ENCODE assay signal across 8 cellular contexts in genomic region chr12:101407054-101407437, GRCh38. TPM values are rescaled to one million over a fixed set of nuclear protein-coding genes. Genes with fewer than 3 reads are reported as not detected.
DNase-seq lines count a peak whose midpoint lies in the region; ATAC-seq and TF ChIP-seq lines count a peak whose summit lies in the region.

No MANE protein-coding gene starts in this region.

- peaks cover 25 to 32% of the 10 kb centered on the region in 2 donors for H3K4me1 Mint-ChIP-seq in natural killer cell

- peak overlapping the region; percentile 93 to 95 for H3K27ac Mint-ChIP-seq in natural killer cell

- no peaks in the 10 kb centered on the region for H3K9me3 ChIP-seq in SJCRH30 (replicated peaks)
- no peaks in the 10 kb centered on the region for H3K9me3 ChIP-seq in effector memory CD4-positive, alpha-beta T cell (ENCODE audit: control insufficient read depth, low read length)

- peak; percentile 12 for DNase-seq in activated effector memory CD4-positive, alpha-beta T cell treated with Interleukin-2 at 50 U/mL for 16 hours
- DNase-seq in activated effector memory CD4-positive, alpha-beta T cell treated with anti-CD3 and anti-CD28 coated beads, Interleukin-2, amount 50 U/mL, for 16 hours, result no peak
- DNase-seq in SJCRH30 (no peak), natural killer cell (no peak), Ammon's horn (ENCODE audit: low spot score) (no peak), H4 (ENCODE audit: low spot score) (no peak)
- DNase-seq in effector memory CD4-positive, alpha-beta T cell, result peak in 1 of 3 donors; percentile 1

- peaks cover 0 to under 1% of the 10 kb centered on the region in 2 donors for H3K27me3 Mint-ChIP-seq in natural killer cell (ENCODE audit: low read depth in 2 of 2)

- TF ChIP-seq CTCF in natural killer cell (IDR thresholded peaks at IDR 0.05), result no peak

- H3K27ac ChIP-seq in SJCRH30, result peak overlapping the region; percentile 97; the same call in 1 of the 2 replicates
- peak overlapping the region; percentile 73 for H3K27ac ChIP-seq in effector memory CD4-positive, alpha-beta T cell (ENCODE audit: insufficient read depth, low read length, poor library complexity, severe bottlenecking)

- H3K9me3 Mint-ChIP-seq in natural killer cell, result no peaks in the 10 kb centered on the region

- no peaks in the 10 kb centered on the region for H3K4me1 ChIP-seq in SJCRH30
- peaks cover 7% of the 10 kb centered on the region for H3K4me1 ChIP-seq in effector memory CD4-positive, alpha-beta T cell (ENCODE audit: control insufficient read depth, insufficient read depth, low read length, poor library complexity, severe bottlenecking)

- no peaks in the 10 kb centered on the region for H3K36me3 Mint-ChIP-seq in natural killer cell

- peak overlapping the region; percentile 82 for H3K4me3 ChIP-seq in SJCRH30
- peak overlapping the region; percentile 81 for H3K4me3 ChIP-seq in effector memory CD4-positive, alpha-beta T cell (ENCODE audit: insufficient read depth, low read depth, low read length, poor library complexity, severe bottlenecking)

- no peaks in the 10 kb centered on the region for H3K27me3 ChIP-seq in SJCRH30
- no peaks in the 10 kb centered on the region for H3K27me3 ChIP-seq in effector memory CD4-positive, alpha-beta T cell (replicated peaks; ENCODE audit: control insufficient read depth, insufficient read depth, low read length, poor library complexity, severe bottlenecking)

- ATAC-seq in HG02970 (IDR thresholded peaks at IDR 0.05; ENCODE audit: low FRiP score, unreplicated experiment) (peak; percentile 26), natural killer cell (peak; percentile 17 to 48 (median 29))

- 0 out of 2 replicates have a peak, but pooled peaks cover 3% of the 10 kb centered on the region for H3K36me3 ChIP-seq in SJCRH30
- H3K36me3 ChIP-seq in effector memory CD4-positive, alpha-beta T cell (ENCODE audit: control insufficient read depth, insufficient read depth, low read length), result no peaks in the 10 kb centered on the region

- peak overlapping the region; percentile 98 for H3K4me3 Mint-ChIP-seq in natural killer cell

- intact Hi-C loops in natural killer cell (cut with micrococcal nuclease), result loop anchor here (5.0 kb wide), 1 partner anchor 425 kb away; the partner anchor contains the start of gene GNPTAB

RNA-seq across cellular contexts. Expression of gene ARL1, which starts 0.5 kb away (rescaled TPM):
- total RNA-seq in SJCRH30 (2014; rRNA removed; shearing (Covaris generic)), result 47.9 and 57.1 TPM in 2 replicates
- 10 to 100 TPM; 32.0 to 32.6 (median 32.2) TPM for total RNA-seq in natural killer cell
- total RNA-seq in H4 (2014; rRNA removed; shearing (Covaris generic)), result 56.1 and 80.1 TPM in 2 replicates
